ENCODE assay signal across 8 cellular contexts in the genomic region with DNA sequence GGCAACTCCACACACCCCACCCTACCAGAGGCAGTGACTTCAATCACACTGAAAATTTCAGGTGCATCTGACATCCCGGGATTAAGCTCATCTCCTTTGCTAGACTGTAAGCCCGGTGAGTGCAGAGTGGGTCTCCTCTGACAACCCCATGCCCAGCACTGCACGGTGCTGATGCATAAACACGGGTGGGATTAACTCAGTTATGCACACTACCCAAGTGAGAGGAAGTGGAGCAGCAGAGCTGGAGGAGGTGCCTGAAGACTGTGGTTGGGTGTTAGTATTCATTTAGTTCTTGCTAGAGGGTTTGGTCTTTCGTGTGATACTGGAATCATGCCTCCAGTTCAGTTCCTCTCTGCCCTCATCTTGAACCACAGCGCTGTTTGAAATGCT. TPM values are rescaled to one million over a fixed set of nuclear protein-coding genes. Genes with fewer than 3 reads are reported as not detected.
DNase-seq lines count a peak whose midpoint lies in the region; ATAC-seq, FAIRE-seq and TF ChIP-seq lines count a peak whose summit lies in the region.

No MANE protein-coding gene starts in this region.

- no peak overlapping the region for H2BK15ac ChIP-seq in H9 (ENCODE audit: low read depth, low read length)

- POLR2A ChIA-PET in Panc1 (lab: Charles Lee), result interaction anchor here (0.6 kb wide), 1 partner anchor 24 kb away, joined by 4 read pairs; no protein-coding TSS in a partner anchor

- H4K5ac ChIP-seq in H9 (ENCODE audit: insufficient read length, low read depth, low read length), result no peak overlapping the region

- H2AFZ ChIP-seq in H9 (ENCODE audit: low read length), result no peak overlapping the region

- H3K79me1 ChIP-seq in H9 (ENCODE audit: insufficient read depth, low read depth, low read length, poor library complexity, severe bottlenecking), result no peaks in the 10 kb centered on the region

- H3K4ac ChIP-seq in H9 (ENCODE audit: low read depth, low read length), result no peak overlapping the region

- no peaks in the 10 kb centered on the region for H3K79me2 ChIP-seq in H9 (ENCODE audit: insufficient read depth, low read length)

- no peak overlapping the region for H4K91ac ChIP-seq in H9 (ENCODE audit: insufficient read length, low read depth, low read length)

- H3K27ac ChIP-seq in H9 (ENCODE audit: insufficient read length, low read depth, low read length), result no peak overlapping the region
- no peak overlapping the region for H3K27ac ChIP-seq in Panc1 (ENCODE audit: low read length)

- H3K27ac Mint-ChIP-seq in H9, result no peak overlapping the region
- H3K27ac Mint-ChIP-seq in activated naive CD8-positive, alpha-beta T cell treated with anti-CD3 and anti-CD28 coated beads, Interleukin-2, amount 50 U/mL, for 24 hours, result peak overlapping the region; percentile 86

- no peak overlapping the region for H2BK120ac ChIP-seq in H9 (ENCODE audit: low read depth, low read length, poor library complexity, severe bottlenecking)

- no peak overlapping the region for H3K56ac ChIP-seq in H9 (ENCODE audit: insufficient read length, low read depth, low read length)

- in situ Hi-C loops in Panc1 (cut with HindIII; ENCODE audit: low pct_unique_long_range_greater_than_20kb, low sequenced_read_pairs), result no loop called here
- in situ Hi-C loops in G401 (cut with HindIII; ENCODE audit: low sequenced_read_pairs), result no loop called here

- H2AK5ac ChIP-seq in H9 (ENCODE audit: insufficient read length, low read length), result no peak overlapping the region

- DNase-seq in GM03348 (ENCODE audit: low spot score) (peak; percentile 5), H9 (peak; percentile 18), Panc1 (ENCODE audit: low read depth, low spot score) (no peak), mucosa of descending colon (peak in 2 of 3 donors; percentile 47 to 53), G401 (ENCODE audit: low spot score) (no peak), NCI-H82 treated with DMSO at 0.1 percent for 48 hours (lab: John Stamatoyannopoulos, UW; ENCODE audit: unreplicated experiment) (no peak), RCC 7860 (ENCODE audit: low spot score) (no peak)
- DNase-seq in activated naive CD8-positive, alpha-beta T cell treated with anti-CD3 and anti-CD28 coated beads, Interleukin-2, amount 50 U/mL, for 24 hours, result peak; percentile 46

- CTCF ChIA-PET in Panc1 (lab: Charles Lee), result interaction anchor here (0.6 to 1.4 kb wide), 3 partner anchors 15 to 70 kb away, joined by 3 to 4 read pairs (median 4); no protein-coding TSS in a partner anchor

- H3K4me1 Mint-ChIP-seq in H9, result peaks cover 22 to 23% of the 10 kb centered on the region in 2 experiments
- peaks cover 41% of the 10 kb centered on the region for H3K4me1 Mint-ChIP-seq in activated naive CD8-positive, alpha-beta T cell treated with anti-CD3 and anti-CD28 coated beads, Interleukin-2, amount 50 U/mL, for 24 hours

- ATAC-seq in Panc1, result no peak; the same call in 1 of the 2 replicates
- peak; percentile 74 for ATAC-seq in activated naive CD8-positive, alpha-beta T cell treated with anti-CD3 and anti-CD28 coated beads, Interleukin-2, amount 50 U/mL, for 24 hours
- ATAC-seq in mucosa of descending colon, result peak; percentile 20

- H3K9ac ChIP-seq in H9 (ENCODE audit: extremely low read depth, insufficient read length, low read length), result no peak overlapping the region

- H3K27me3 Mint-ChIP-seq in H9 (ENCODE audit: low read depth), result peaks cover 23% of the 10 kb centered on the region
- H3K27me3 Mint-ChIP-seq in activated naive CD8-positive, alpha-beta T cell treated with anti-CD3 and anti-CD28 coated beads, Interleukin-2, amount 50 U/mL, for 24 hours, result peaks cover 1% of the 10 kb centered on the region

- peaks cover 9% of the 10 kb centered on the region for H3K4me1 ChIP-seq in H9 (ENCODE audit: insufficient read depth, low read length)
- peaks cover 7% of the 10 kb centered on the region for H3K4me1 ChIP-seq in Panc1 (ENCODE audit: control insufficient read depth, insufficient read depth, low read length)
- peaks cover 18% of the 10 kb centered on the region for H3K4me1 ChIP-seq in mucosa of descending colon (ENCODE audit: low read depth)

- H4K8ac ChIP-seq in H9 (replicated peaks; ENCODE audit: insufficient read length, low read depth, low read length), result no peak overlapping the region

- BruUV-seq in Panc1 (replicated peaks; lab: Mats Ljungman, UMichigan), result no TSS peak

- no CpG with 5 or more reads among the region's 6 CpGs for WGBS in H9 (ENCODE audit: extremely low coverage, insufficient read length, low lambda C conversion rate)

- no peak overlapping the region for H2BK12ac ChIP-seq in H9 (ENCODE audit: insufficient read length, low read depth, low read length)

- no peak overlapping the region for H3T11ph ChIP-seq in H9 (ENCODE audit: low read length)

- no peaks in the 10 kb centered on the region for H3K9me3 Mint-ChIP-seq in H9
- no peaks in the 10 kb centered on the region for H3K9me3 Mint-ChIP-seq in activated naive CD8-positive, alpha-beta T cell treated with anti-CD3 and anti-CD28 coated beads, Interleukin-2, amount 50 U/mL, for 24 hours

- H3K23me2 ChIP-seq in H9 (ENCODE audit: insufficient read length, low read depth, low read length, poor library complexity, severe bottlenecking), result peaks cover 5% of the 10 kb centered on the region

- peak overlapping the region; percentile 14 to 57; a peak in 4 of 5 replicates for H3K4me3 Mint-ChIP-seq in H9
- H3K4me3 Mint-ChIP-seq in activated naive CD8-positive, alpha-beta T cell treated with anti-CD3 and anti-CD28 coated beads, Interleukin-2, amount 50 U/mL, for 24 hours, result peak overlapping the region; percentile 73

- H2BK20ac ChIP-seq in H9 (ENCODE audit: low read depth, low read length, poor library complexity, severe bottlenecking), result no peak overlapping the region

- no peaks in the 10 kb centered on the region for H4K20me1 ChIP-seq in H9 (ENCODE audit: control insufficient read depth, insufficient read depth, insufficient read length)

- H2BK5ac ChIP-seq in H9 (ENCODE audit: insufficient read length, low read length), result no peak overlapping the region

- no peaks in the 10 kb centered on the region for H3K9me3 ChIP-seq in H9 (ENCODE audit: control insufficient read depth, low read depth, low read length)
- H3K9me3 ChIP-seq in Panc1 (ENCODE audit: control insufficient read depth, insufficient read depth, low read depth, low read length), result no peaks in the 10 kb centered on the region
- no peaks in the 10 kb centered on the region for H3K9me3 ChIP-seq in mucosa of descending colon

- no peak overlapping the region for H3K18ac ChIP-seq in H9 (ENCODE audit: insufficient read length, low read depth, low read length)

- H3K36me3 Mint-ChIP-seq in H9 (ENCODE audit: insufficient read depth in 1 of 3, low read depth in 3 of 3), result peaks cover 0 to 3% (median 0%) of the 10 kb centered on the region in 3 experiments; a peak in 2 of 7 replicates
- no peaks in the 10 kb centered on the region for H3K36me3 Mint-ChIP-seq in activated naive CD8-positive, alpha-beta T cell treated with anti-CD3 and anti-CD28 coated beads, Interleukin-2, amount 50 U/mL, for 24 hours (ENCODE audit: low read depth)

- TF ChIP-seq CTCF in H9 (conservative IDR thresholded peaks at IDR 0.05) (no peak), Panc1 (IDR thresholded peaks at IDR 0.05) (no peak), mucosa of descending colon (IDR thresholded peaks at IDR 0.05) (no peak)

- no peak overlapping the region for H3K23ac ChIP-seq in H9 (ENCODE audit: insufficient read length, low read depth, low read length)

- H3K36me3 ChIP-seq in Panc1 (ENCODE audit: control insufficient read depth, insufficient read depth, low read length) (no peaks in the 10 kb centered on the region), mucosa of descending colon (ENCODE audit: low read depth) (no peaks in the 10 kb centered on the region)

- H3K4me3 ChIP-seq in Panc1 (ENCODE audit: low read depth in 2 of 2, low read length in 2 of 2) (peak overlapping the region; percentile 28 to 65), mucosa of descending colon (no peak overlapping the region)

- no peak for FAIRE-seq in RCC 7860 (lab: Jason Lieb, UNC)

- H3K4me2 ChIP-seq in H9 (ENCODE audit: insufficient read depth, insufficient read length, low read length), result peak overlapping the region; percentile 86

- H3K14ac ChIP-seq in H9 (ENCODE audit: insufficient read depth, low read length), result no peak overlapping the region

- 0 out of 2 replicates have a peak, but pooled peaks cover 2% of the 10 kb centered on the region for H3K27me3 ChIP-seq in H9 (ENCODE audit: insufficient read depth, low read length)
- no peaks in the 10 kb centered on the region for H3K27me3 ChIP-seq in Panc1 (ENCODE audit: control insufficient read depth, insufficient read depth, low read length)

- intact Hi-C loops in Panc1 (cut with micrococcal nuclease; ENCODE audit: unreplicated experiment) (no loop called here), mucosa of descending colon (cut with DNase I, micrococcal nuclease) (loop anchor here in 1 of 2 donors (5.0 kb wide), 1 partner anchor 94 kb away; a partner anchor contains a TSS)

RNA-seq across cellular contexts. Expression of a gene that starts 6.5 kb away (rescaled TPM):
- 10.3 and 11.0 TPM in 2 replicates for total RNA-seq in H9 (2021)
- total RNA-seq in Panc1 (2021; ENCODE audit: unreplicated experiment), result 43.8 TPM
- polyA plus RNA-seq in Panc1 (2012; ENCODE audit: insufficient read length), result 39.5 TPM
- total RNA-seq in mucosa of descending colon, result 10 to 100 TPM; 64.6 to 87.9 (median 82.2) TPM
- total RNA-seq in G401 (2014; rRNA removed; shearing (Covaris generic)), result 19.4 and 24.1 TPM in 2 replicates

RNA-seq across cellular contexts. Expression of a gene that starts 20.9 kb away (rescaled TPM):
- total RNA-seq in H9 (2021), result 5.7 and 5.9 TPM in 2 replicates
- total RNA-seq in Panc1 (2021; ENCODE audit: unreplicated experiment), result 38.4 TPM
- polyA plus RNA-seq in Panc1 (2012; ENCODE audit: insufficient read length), result 40.2 TPM
- 1 to 10 TPM in 1 of 3 donors, under 1 TPM in 2; 0.63 to 4.2 (median 0.64) TPM for total RNA-seq in mucosa of descending colon
- total RNA-seq in G401 (2014; rRNA removed; shearing (Covaris generic)), result 28.3 and 39.8 TPM in 2 replicates

RNA-seq across cellular contexts. Expression of a gene that starts 38.8 kb away (rescaled TPM):
- 64.1 and 64.9 TPM in 2 replicates for total RNA-seq in H9 (2021)
- total RNA-seq in Panc1 (2021; ENCODE audit: unreplicated experiment), result 43.5 TPM
- 33.1 TPM for polyA plus RNA-seq in Panc1 (2012; ENCODE audit: insufficient read length)
- total RNA-seq in mucosa of descending colon, result 10 to 100 TPM; 79.9 to 95.0 (median 80.9) TPM
- total RNA-seq in G401 (2014; rRNA removed; shearing (Covaris generic)), result 34.8 and 58.6 TPM in 2 replicates

RNA-seq across cellular contexts. Expression of a gene that starts 43.3 kb away (rescaled TPM):
- total RNA-seq in H9 (2021) (65.7 and 68.3 TPM in 2 replicates), Panc1 (2021; ENCODE audit: unreplicated experiment) (18.4 TPM), mucosa of descending colon (10 to 100 TPM; 24.5 to 51.6 (median 29.9) TPM)
- polyA plus RNA-seq in Panc1 (2012; ENCODE audit: insufficient read length), result 19.9 TPM
- 3.4 and 5.8 TPM in 2 replicates for total RNA-seq in G401 (2014; rRNA removed; shearing (Covaris generic))

RNA-seq across cellular contexts. Expression of a gene that starts 51.1 kb away (rescaled TPM):
- total RNA-seq in H9 (2021) (8.4 and 8.7 TPM in 2 replicates), Panc1 (2021; ENCODE audit: unreplicated experiment) (7.6 TPM), mucosa of descending colon (10 to 100 TPM in 1 of 3 donors, 1 to 10 TPM in 2; 3.9 to 14.2 (median 7.1) TPM)
- 6.6 TPM for polyA plus RNA-seq in Panc1 (2012; ENCODE audit: insufficient read length)
- 3.6 and 5.0 TPM in 2 replicates for total RNA-seq in G401 (2014; rRNA removed; shearing (Covaris generic))

Comparison
In these comparisons a context has a peak if more than half of its experiments do, and no peak if none do; other contexts are left out.
1. DNase-seq: peak in GM03348 (single experiment), H9 (single experiment), activated naive CD8-positive, alpha-beta T cell treated with anti-CD3 and anti-CD28 coated beads, Interleukin-2, amount 50 U/mL, for 24 hours (single experiment) and mucosa of descending colon (2 of 3); none in Panc1 (single experiment), G401 (single experiment), NCI-H82 treated with DMSO at 0.1 percent for 48 hours (single experiment) and RCC 7860 (single experiment).